In genomic region chr19:1251233-1251502, GRCh38 we compare ENCODE assay signal across 1 cellular context.
TF ChIP-seq lines count a peak whose summit lies in the region.

No MANE protein-coding gene starts in this region.

TF ChIP-seq in HEK293, 187 proteins besides CTCF, POLR2A, EP300 and RAD21 (continued from another document):
- TF ChIP-seq REST (tag by site-specific recombination; IDR thresholded peaks at IDR 0.05) (peak; percentile 4; the same call in 1 of the 2 replicates), ZNF214 (tag by site-specific recombination; IDR thresholded peaks at IDR 0.05; ENCODE audit: borderline replicate concordance) (no peak), ZNF121 (tag by site-specific recombination; IDR thresholded peaks at IDR 0.05) (no peak), ZNF585B (tag by site-specific recombination; IDR thresholded peaks at IDR 0.05) (no peak), ZNF223 (tag by site-specific recombination; IDR thresholded peaks at IDR 0.05) (no peak), ZBTB44 (tag by site-specific recombination; IDR thresholded peaks at IDR 0.05) (no peak), WT1 (tag by site-specific recombination; IDR thresholded peaks at IDR 0.05) (0 out of 2 replicates have a peak, but pooled peaks have one; percentile 30), ZBTB7A (tag by site-specific recombination; IDR thresholded peaks at IDR 0.05; ENCODE audit: low read depth) (no peak), KLF16 (tag by site-specific recombination; IDR thresholded peaks at IDR 0.05) (peak; percentile 11; the same call in 1 of the 2 replicates), ZBTB20 (tag by site-specific recombination; IDR thresholded peaks at IDR 0.05) (no peak), ZNF24 (tag by site-specific recombination; IDR thresholded peaks at IDR 0.05) (peak; percentile 15; the same call in 1 of the 2 replicates), PRDM10 (tag by site-specific recombination; IDR thresholded peaks at IDR 0.05) (peak; percentile 81; the same call in 1 of the 2 replicates), ZNF37A (tag by site-specific recombination; IDR thresholded peaks at IDR 0.05) (no peak), SP2 (tag by site-specific recombination; IDR thresholded peaks at IDR 0.05) (peak; percentile 72; the same call in 1 of the 2 replicates), HOXD13 (CRISPR knock-in tag; IDR thresholded peaks at IDR 0.05; ENCODE audit: borderline replicate concordance) (no peak), GLIS2 (tag by site-specific recombination; IDR thresholded peaks at IDR 0.05) (no peak), ZNF202 (tag by site-specific recombination; IDR thresholded peaks at IDR 0.05; ENCODE audit: borderline replicate concordance) (no peak), ZNF140 (tag by site-specific recombination; IDR thresholded peaks at IDR 0.05) (no peak), ZNF621 (tag by site-specific recombination; IDR thresholded peaks at IDR 0.05) (no peak), ZNF18 (tag by site-specific recombination; IDR thresholded peaks at IDR 0.05) (no peak), IKZF3 (tag by site-specific recombination; IDR thresholded peaks at IDR 0.05) (peak; percentile 72; the same call in 1 of the 2 replicates), BCL11A (tag by site-specific recombination; IDR thresholded peaks at IDR 0.05; ENCODE audit: low read depth) (no peak), ZSCAN30 (tag by site-specific recombination; IDR thresholded peaks at IDR 0.05) (no peak; the same call in 1 of the 2 replicates), PRDM2 (tag by site-specific recombination; IDR thresholded peaks at IDR 0.05; ENCODE audit: borderline replicate concordance) (no peak), ZNF398 (tag by site-specific recombination; IDR thresholded peaks at IDR 0.05) (no peak)
